Comparison of ENCODE assay signal across 19 cellular contexts in genomic region chr5:2352101-2352861, GRCh38.
A peak's percentile ranks its signal among the peaks of the same experiment; 100 is the strongest.
DNase-seq lines count a peak whose midpoint lies in the region; ATAC-seq and TF ChIP-seq lines count a peak whose summit lies in the region.
"Had no signal": no experiment of that assay in that cellular context is flagged by ENCODE, and none has a peak within 500 bp of the region (broad histone marks: within the 10 kb centered on the region; RNA-seq: fewer than 3 reads in every experiment).

No MANE protein-coding gene starts in this region.

- H3K79me2 ChIP-seq in mammary epithelial cell (ENCODE audit: insufficient read depth, low read length), result no peaks in the 10 kb centered on the region

- WGBS in mammary epithelial cell (ENCODE audit: low coverage, missing lambda C conversion rate), result 80% methylated on average over 9 of the region's 12 CpGs
- 83% methylated on average over 12 of the region's 12 CpGs for WGBS in esophagus muscularis mucosa
- 85 to 87% methylated on average over 12 of the region's 12 CpGs for WGBS in lung, 2 donors

- DNase-seq in MCF 10A (ENCODE audit: unreplicated experiment), result peak; percentile 6
- no peak for DNase-seq in mammary epithelial cell
- peak; percentile 10 for DNase-seq in NCI-H146 treated with DMSO at 0.1 percent for 48 hours (lab: John Stamatoyannopoulos, UW; ENCODE audit: unreplicated experiment)
- DNase-seq in esophagus muscularis mucosa (ENCODE audit: extremely low spot score), result peak; percentile 68
- no peak for DNase-seq in lung (ENCODE audit: low spot score)
- DNase-seq in foreskin keratinocyte, result no peak
- no peak for DNase-seq in T-helper 2 cell
- no peak for DNase-seq in stimulated activated naive CD8-positive, alpha-beta T cell treated with anti-CD3 and anti-CD28 coated beads, Interleukin-15, Interleukin-2, amounts not matched to agents 100 U/mL and 50 U/mL, for 24 hours
- DNase-seq: BE2C, GM23248, H9, HFFc6, MM.1S, NCI-H1092, NCI-H1436 treated with DMSO at 0.1 percent for 48 hours, NCI-H2029 treated with DMSO at 0.1 percent for 48 hours, NCI-H510A treated with DMSO at 0.1 percent for 48 hours, Right ventricle myocardium superior had no signal

- H3K9ac ChIP-seq in mammary epithelial cell (ENCODE audit: insufficient read depth, low read length), result no peak overlapping the region
- H3K9ac ChIP-seq: GM23248 had no signal

- peaks cover 5% of the 10 kb centered on the region for H3K36me3 Mint-ChIP-seq in MCF 10A (ENCODE audit: insufficient read depth, unreplicated experiment)

- H3K9me3 ChIP-seq in mammary epithelial cell (replicated peaks; ENCODE audit: insufficient read depth, low read length) (peaks cover 13% of the 10 kb centered on the region), esophagus muscularis mucosa (peaks cover 0 to 29% (median 0%) of the 10 kb centered on the region in 4 donors), lung (ENCODE audit: control insufficient read depth in 2 of 2, insufficient read depth in 1 of 2, low read length in 1 of 2) (peaks cover 0 to 2% of the 10 kb centered on the region in 2 donors)
- H3K9me3 ChIP-seq: BE2C had no signal

- dilution Hi-C loops in mammary epithelial cell (cut with HindIII; ENCODE audit: low sequenced_read_pairs), result no loop called here

- no peaks in the 10 kb centered on the region for H3K4me1 Mint-ChIP-seq in MCF 10A (ENCODE audit: insufficient read depth, unreplicated experiment)

- H4K20me1 ChIP-seq in mammary epithelial cell (ENCODE audit: insufficient read depth, low read length), result no peaks in the 10 kb centered on the region

- H3K36me3 ChIP-seq in mammary epithelial cell (ENCODE audit: insufficient read depth, low read length), result no peaks in the 10 kb centered on the region
- H3K36me3 ChIP-seq in esophagus muscularis mucosa, result no peaks in the 10 kb centered on the region
- no peaks in the 10 kb centered on the region for H3K36me3 ChIP-seq in lung (ENCODE audit: control insufficient read depth in 2 of 2, insufficient read depth in 2 of 2, low read length in 2 of 2)
- H3K36me3 ChIP-seq: BE2C had no signal

- in situ Hi-C loops in mammary epithelial cell (cut with MboI; ENCODE audit: low sequenced_read_pairs in 2 of 2), result no loop called here

- peaks cover 14% of the 10 kb centered on the region for H3K9me3 Mint-ChIP-seq in MCF 10A (ENCODE audit: unreplicated experiment)

- H3K27ac Mint-ChIP-seq in MCF 10A (ENCODE audit: low read depth, unreplicated experiment), result no peak overlapping the region
- H3K27ac Mint-ChIP-seq: H9, HFFc6 had no signal

- no peak for TF ChIP-seq EP300 in esophagus muscularis mucosa (IDR thresholded peaks at IDR 0.05)

- H3K27me3 Mint-ChIP-seq in MCF 10A (ENCODE audit: insufficient read depth, unreplicated experiment), result no peaks in the 10 kb centered on the region

- H3K4me3 Mint-ChIP-seq in MCF 10A (ENCODE audit: unreplicated experiment), result no peak overlapping the region
- H3K4me3 Mint-ChIP-seq: H9, HFFc6 had no signal

- no peak overlapping the region for H2AFZ ChIP-seq in mammary epithelial cell (ENCODE audit: low read depth, low read length)
- H2AFZ ChIP-seq: GM23248 had no signal

- H3K27ac ChIP-seq in mammary epithelial cell (ENCODE audit: insufficient read depth, low read depth, low read length), result no peak overlapping the region
- H3K27ac ChIP-seq in esophagus muscularis mucosa (replicated peaks in 1 of 4), result no peak overlapping the region
- H3K27ac ChIP-seq in lung (ENCODE audit: low read depth in 1 of 2, low read length in 1 of 2), result no peak overlapping the region
- no peak overlapping the region for H3K27ac ChIP-seq in foreskin keratinocyte
- H3K27ac ChIP-seq: GM23248 had no signal

- TF ChIP-seq POLR2A in esophagus muscularis mucosa (IDR thresholded peaks at IDR 0.05; ENCODE audit: low read depth), result no peak

- no TSS peak for BruUV-seq in MCF 10A (replicated peaks; lab: Mats Ljungman, UMichigan)
- no TSS peak for BruUV-seq in mammary epithelial cell (replicated peaks; lab: Mats Ljungman, UMichigan)

- ATAC-seq in lung (ENCODE audit: insufficient read depth, low FRiP score) (peak; percentile 19), foreskin keratinocyte (no peak)
- ATAC-seq in stimulated activated naive CD8-positive, alpha-beta T cell treated with anti-CD3 and anti-CD28 coated beads, Interleukin-15, Interleukin-2, amounts not matched to agents 100 U/mL and 50 U/mL, for 24 hours, result no peak
- ATAC-seq: K562 had no signal

- H3K4me1 ChIP-seq in mammary epithelial cell (ENCODE audit: insufficient read depth, low read length), result no peaks in the 10 kb centered on the region
- H3K4me1 ChIP-seq in esophagus muscularis mucosa, result no peaks in the 10 kb centered on the region
- H3K4me1 ChIP-seq in lung (ENCODE audit: control insufficient read depth in 2 of 2, insufficient read depth in 2 of 2, low read length in 2 of 2), result no peaks in the 10 kb centered on the region
- H3K4me1 ChIP-seq in foreskin keratinocyte, result no peaks in the 10 kb centered on the region
- H3K4me1 ChIP-seq: BE2C had no signal

- no peak overlapping the region for H3K4me3 ChIP-seq in mammary epithelial cell (replicated peaks in 1 of 3; ENCODE audit: insufficient read depth in 1 of 3, low read depth in 2 of 3, low read length in 3 of 3)
- H3K4me3 ChIP-seq in esophagus muscularis mucosa, result no peak overlapping the region
- no peak overlapping the region for H3K4me3 ChIP-seq in lung
- H3K4me3 ChIP-seq: GM23248, K562 had no signal

- H3K4me2 ChIP-seq in mammary epithelial cell (ENCODE audit: insufficient read depth, low read depth, low read length), result no peak overlapping the region

- intact Hi-C loops in MCF 10A (cut with micrococcal nuclease) (no loop called here), mammary epithelial cell (cut with micrococcal nuclease) (no loop called here), esophagus muscularis mucosa (cut with DNase I) (no loop called here)

- POLR2A ChIA-PET in MCF 10A (lab: Yijun Ruan, JAX), result no interaction called here

- no peak for TF ChIP-seq CTCF in MCF 10A (IDR thresholded peaks at IDR 0.05; ENCODE audit: unreplicated experiment)
- TF ChIP-seq CTCF in mammary epithelial cell (conservative IDR thresholded peaks at IDR 0.05 in 1 of 2, IDR thresholded peaks at IDR 0.05 in 1 of 2; ENCODE audit: extremely low read depth in 1 of 2, insufficient read depth in 1 of 2, low read depth in 1 of 2, low read length in 2 of 2), result no peak
- TF ChIP-seq CTCF in esophagus muscularis mucosa (IDR thresholded peaks at IDR 0.05), result no peak
- TF ChIP-seq CTCF in lung (IDR thresholded peaks at IDR 0.05; ENCODE audit: control extremely low read depth, extremely low read depth), result no peak
- TF ChIP-seq CTCF in foreskin keratinocyte (conservative IDR thresholded peaks at IDR 0.05), result no peak

- CTCF ChIA-PET in MCF 10A (lab: Yijun Ruan, JAX) (interaction anchor here (0.6 kb wide), 1 partner anchor 61 kb away, joined by 3 read pairs; no protein-coding TSS in a partner anchor), mammary epithelial cell (lab: Charles Lee; ENCODE audit: low non-redundant PET) (no interaction called here)

- H3K27me3 ChIP-seq in mammary epithelial cell (ENCODE audit: insufficient read depth, low read length), result no peaks in the 10 kb centered on the region
- H3K27me3 ChIP-seq in esophagus muscularis mucosa, result peaks cover 0 to 9% (median 0%) of the 10 kb centered on the region in 4 donors
- H3K27me3 ChIP-seq in lung (ENCODE audit: control insufficient read depth, insufficient read depth), result no peaks in the 10 kb centered on the region
- H3K27me3 ChIP-seq in foreskin keratinocyte, result no peaks in the 10 kb centered on the region
- H3K27me3 ChIP-seq: BE2C had no signal

Comparison
In these comparisons a context has a peak if more than half of its experiments do, and no peak if none do; other contexts are left out.
1. DNase-seq: peak in MCF 10A (single experiment), NCI-H146 treated with DMSO at 0.1 percent for 48 hours (single experiment) and esophagus muscularis mucosa (single experiment); none in mammary epithelial cell (single experiment), lung (single experiment), foreskin keratinocyte (0 of 2), T-helper 2 cell (0 of 5) and stimulated activated naive CD8-positive, alpha-beta T cell treated with anti-CD3 and anti-CD28 coated beads, Interleukin-15, Interleukin-2, amounts not matched to agents 100 U/mL and 50 U/mL, for 24 hours (single experiment).